In genomic region chr11:64923944-64924909, GRCh38 we compare ENCODE assay signal across 8 cellular contexts.
DNase-seq lines count a peak whose midpoint lies in the region; ATAC-seq, FAIRE-seq and TF ChIP-seq lines count a peak whose summit lies in the region.

Gene PPP2R5B, plus strand, starts transcription at chr11:64924689. Its CDS starts 1,046 bp downstream, at chr11:64925735.

- no peak for TF ChIP-seq RAD21 in Ishikawa (IDR thresholded peaks at IDR 0.05; ENCODE audit: low read depth)

- peak within 1 kb of the TSS; percentile 79 for H3K4me3 ChIP-seq in epithelial cell of esophagus (ENCODE audit: low read length)

- no peak for TF ChIP-seq CTCF in D721Med (IDR thresholded peaks at IDR 0.05; ENCODE audit: insufficient read depth, missing control alignments)
- no peak for TF ChIP-seq CTCF in epithelial cell of esophagus (IDR thresholded peaks at IDR 0.05; ENCODE audit: insufficient read depth, low read depth, low read length, missing control alignments)

- ATAC-seq in GM21576 (IDR thresholded peaks at IDR 0.05; ENCODE audit: unreplicated experiment), result peak; percentile 81

- FAIRE-seq in D721Med (lab: Jason Lieb, UNC), result peak; percentile 77

- DNase-seq in D721Med (ENCODE audit: insufficient read length, low spot score) (peak; percentile 98), OCI-M2 (lab: John Stamatoyannopoulos, UW; ENCODE audit: unreplicated experiment) (peak; percentile 65), activated T-cell treated with anti-CD3 and anti-CD28 coated beads for 4 hours (peak; percentile 86), epithelial cell of esophagus (ENCODE audit: low read depth) (peak; percentile 95), middle frontal gyrus (ENCODE audit: extremely low spot score, low spot score) (peak; percentile 90)
- DNase-seq in stimulated activated CD8-positive, alpha-beta memory T cell treated with anti-CD3 and anti-CD28 coated beads, Interleukin-2, amount 100 ng/mL, for 1 hour (ENCODE audit: low read depth in 2 of 2), result peak; percentile 71 to 83

- TF ChIP-seq EP300 in Ishikawa (IDR thresholded peaks at IDR 0.05; ENCODE audit: borderline replicate concordance), result peak; percentile 45

TF ChIP-seq in Ishikawa, 13 proteins besides CTCF, POLR2A, EP300 and RAD21:
- TF ChIP-seq TEAD4 (IDR thresholded peaks at IDR 0.05) (peak; percentile 27; the same call in 1 of the 2 replicates), NFIC (IDR thresholded peaks at IDR 0.05) (peak; percentile 24; the same call in 1 of the 2 replicates), EGR1 (IDR thresholded peaks at IDR 0.05) (no peak), ZBTB7A (IDR thresholded peaks at IDR 0.05; ENCODE audit: low read depth) (no peak), YY1 (IDR thresholded peaks at IDR 0.05; ENCODE audit: low read depth) (peak; percentile 61), CEBPB (IDR thresholded peaks at IDR 0.05) (no peak), FOXM1 (IDR thresholded peaks at IDR 0.05; ENCODE audit: borderline replicate concordance, low read depth) (no peak), CREB1 (IDR thresholded peaks at IDR 0.05; ENCODE audit: low read depth) (peak; percentile 74), MAX (IDR thresholded peaks at IDR 0.05) (peak; percentile 63; the same call in 1 of the 2 replicates), TCF12 (IDR thresholded peaks at IDR 0.05; ENCODE audit: low read depth) (peak; percentile 73), TAF1 (IDR thresholded peaks at IDR 0.05; ENCODE audit: low read depth) (0 out of 2 replicates have a peak, but pooled peaks have one; percentile 50), USF1 (IDR thresholded peaks at IDR 0.05) (peak; percentile 58; the same call in 1 of the 2 replicates)
- TF ChIP-seq, protein P1, sequence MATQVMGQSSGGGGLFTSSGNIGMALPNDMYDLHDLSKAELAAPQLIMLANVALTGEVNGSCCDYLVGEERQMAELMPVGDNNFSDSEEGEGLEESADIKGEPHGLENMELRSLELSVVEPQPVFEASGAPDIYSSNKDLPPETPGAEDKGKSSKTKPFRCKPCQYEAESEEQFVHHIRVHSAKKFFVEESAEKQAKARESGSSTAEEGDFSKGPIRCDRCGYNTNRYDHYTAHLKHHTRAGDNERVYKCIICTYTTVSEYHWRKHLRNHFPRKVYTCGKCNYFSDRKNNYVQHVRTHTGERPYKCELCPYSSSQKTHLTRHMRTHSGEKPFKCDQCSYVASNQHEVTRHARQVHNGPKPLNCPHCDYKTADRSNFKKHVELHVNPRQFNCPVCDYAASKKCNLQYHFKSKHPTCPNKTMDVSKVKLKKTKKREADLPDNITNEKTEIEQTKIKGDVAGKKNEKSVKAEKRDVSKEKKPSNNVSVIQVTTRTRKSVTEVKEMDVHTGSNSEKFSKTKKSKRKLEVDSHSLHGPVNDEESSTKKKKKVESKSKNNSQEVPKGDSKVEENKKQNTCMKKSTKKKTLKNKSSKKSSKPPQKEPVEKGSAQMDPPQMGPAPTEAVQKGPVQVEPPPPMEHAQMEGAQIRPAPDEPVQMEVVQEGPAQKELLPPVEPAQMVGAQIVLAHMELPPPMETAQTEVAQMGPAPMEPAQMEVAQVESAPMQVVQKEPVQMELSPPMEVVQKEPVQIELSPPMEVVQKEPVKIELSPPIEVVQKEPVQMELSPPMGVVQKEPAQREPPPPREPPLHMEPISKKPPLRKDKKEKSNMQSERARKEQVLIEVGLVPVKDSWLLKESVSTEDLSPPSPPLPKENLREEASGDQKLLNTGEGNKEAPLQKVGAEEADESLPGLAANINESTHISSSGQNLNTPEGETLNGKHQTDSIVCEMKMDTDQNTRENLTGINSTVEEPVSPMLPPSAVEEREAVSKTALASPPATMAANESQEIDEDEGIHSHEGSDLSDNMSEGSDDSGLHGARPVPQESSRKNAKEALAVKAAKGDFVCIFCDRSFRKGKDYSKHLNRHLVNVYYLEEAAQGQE (IDR thresholded peaks at IDR 0.05; ENCODE audit: low read depth), result no peak
TF ChIP-seq in Ishikawa: peak in this region for 8.

Comparison
In these comparisons a context has a peak if more than half of its experiments do, and no peak if none do; other contexts are left out.
1. Peak in every context shown above with its lines: DNase-seq, ATAC-seq and H3K4me3 ChIP-seq.